8 cellular contexts compared by ENCODE assay signal in genomic region chr6:167825759-167826229, GRCh38. TPM values are rescaled to one million over a fixed set of nuclear protein-coding genes. Genes with fewer than 3 reads are reported as not detected.
DNase-seq lines count a peak whose midpoint lies in the region; ATAC-seq, FAIRE-seq and TF ChIP-seq lines count a peak whose summit lies in the region.

No MANE protein-coding gene starts in this region.

- no peaks in the 10 kb centered on the region for H3K9me3 ChIP-seq in breast epithelium
- H3K9me3 ChIP-seq in keratinocyte (ENCODE audit: control insufficient read depth, low read depth, low read length): no peaks in the 10 kb centered on the region

- peaks cover 30% of the 10 kb centered on the region for H3K79me2 ChIP-seq in keratinocyte (ENCODE audit: control insufficient read depth, insufficient read depth, low read length)

- H3K4me3 ChIP-seq in AG10803 (ENCODE audit: low read length): peak overlapping the region; percentile 73
- peak overlapping the region; percentile 61 to 86 (median 80) for H3K4me3 ChIP-seq in breast epithelium
- peak overlapping the region; percentile 79 to 96 (median 81) for H3K4me3 ChIP-seq in keratinocyte (ENCODE audit: control insufficient read depth in 2 of 3, extremely low read depth in 1 of 3, insufficient read depth in 2 of 3, low read depth in 1 of 3, low read length in 3 of 3)

- ATAC-seq in GM19438 (IDR thresholded peaks at IDR 0.05; ENCODE audit: low read depth, unreplicated experiment): peak; percentile 35

- peaks cover 3% of the 10 kb centered on the region for H4K20me1 ChIP-seq in keratinocyte (ENCODE audit: control insufficient read depth, extremely low read depth, insufficient read depth, low read length)

- dilution Hi-C loops in keratinocyte (cut with MboI; ENCODE audit: extremely low pct_ligation_motif_present, low sequenced_read_pairs): no loop called here

- H3K27ac ChIP-seq in breast epithelium (peak overlapping the region; percentile 79 to 96), keratinocyte (ENCODE audit: control insufficient read depth, insufficient read depth, low read length) (peak overlapping the region; percentile 54)

- in situ Hi-C loops in GM13976 (cut with MboI; ENCODE audit: low sequenced_read_pairs, unreplicated experiment): no loop called here

- H3K4me1 ChIP-seq in breast epithelium (peaks cover 0 to 6% of the 10 kb centered on the region in 2 donors), keratinocyte (ENCODE audit: control insufficient read depth, extremely low read depth, insufficient read depth, low read length) (peaks cover 25% of the 10 kb centered on the region)

- H2AFZ ChIP-seq in keratinocyte (ENCODE audit: control insufficient read depth, low read length): peak overlapping the region; percentile 95

- no peak for TF ChIP-seq POLR2A in breast epithelium (IDR thresholded peaks at IDR 0.05)

- peak overlapping the region; percentile 89 for H3K4me2 ChIP-seq in keratinocyte (ENCODE audit: control insufficient read depth, extremely low read depth, insufficient read depth, low read depth, low read length)

- DNase-seq in AG10803 (ENCODE audit: low read depth): no peak
- DNase-seq in RPMI7951 (ENCODE audit: low read depth): peak; percentile 52
- peak; percentile 57 to 74 for DNase-seq in breast epithelium (ENCODE audit: low spot score in 2 of 2)
- DNase-seq in keratinocyte (ENCODE audit: low read depth, low spot score): no peak
- DNase-seq in stimulated activated CD4-positive, alpha-beta T cell treated with anti-CD3 and anti-CD28 coated beads, Interleukin-15, amount 100 ng/mL, for 24 hours: peak; percentile 57
- no peak for DNase-seq in midbrain (lab: John Stamatoyannopoulos, UW)
- DNase-seq in GM13976 (ENCODE audit: low spot score): no peak

- no peak for FAIRE-seq in keratinocyte (lab: Jason Lieb, UNC)

- H3K36me3 ChIP-seq in breast epithelium (no peaks in the 10 kb centered on the region), keratinocyte (ENCODE audit: control insufficient read depth in 2 of 2, extremely low read depth in 1 of 2, insufficient read depth in 2 of 2, low read length in 2 of 2) (no peaks in the 10 kb centered on the region)

- H3K9ac ChIP-seq in keratinocyte (ENCODE audit: control insufficient read depth, extremely low read depth, insufficient read depth, low read length): peak overlapping the region; percentile 74

- TF ChIP-seq CTCF in AG10803 (conservative IDR thresholded peaks at IDR 0.05; ENCODE audit: low read length): no peak
- no peak for TF ChIP-seq CTCF in breast epithelium (IDR thresholded peaks at IDR 0.05)
- peak in 1 of 3 experiments; percentile 38 for TF ChIP-seq CTCF in keratinocyte (optimal IDR thresholded peaks at IDR 0.05 in 1 of 3, IDR thresholded peaks at IDR 0.05 in 1 of 3, conservative IDR thresholded peaks at IDR 0.05 in 1 of 3; ENCODE audit: extremely low read depth in 1 of 3, insufficient read depth in 2 of 3, low read length in 3 of 3)
- no peak for TF ChIP-seq CTCF in GM13976 (IDR thresholded peaks at IDR 0.05; ENCODE audit: borderline replicate concordance, control extremely low read depth, extremely low read depth, insufficient read depth, missing control alignments)

- H3K27me3 ChIP-seq in breast epithelium (no peaks in the 10 kb centered on the region), keratinocyte (ENCODE audit: control insufficient read depth, extremely low read depth, insufficient read depth, low read length) (no peaks in the 10 kb centered on the region)

- no peaks in the 10 kb centered on the region for H3K9me1 ChIP-seq in keratinocyte (ENCODE audit: control insufficient read depth, extremely low read depth, insufficient read depth, low read length)

- intact Hi-C loops in breast epithelium (cut with DNase I; ENCODE audit: low total_unique reads): loop anchor here (2.0 kb wide), 1 partner anchor 91 kb away; no protein-coding TSS in a partner anchor

RNA-seq across cellular contexts. Expression of gene AFDN, which starts 0.9 kb away (rescaled TPM):
- 41.6 and 46.6 TPM in 2 replicates for total RNA-seq in RPMI7951 (2014; rRNA removed; shearing (Covaris generic))
- total RNA-seq in breast epithelium: 100 to 1,000 TPM in 2 of 3 donors, 10 to 100 TPM in 1; 93.1 to 292 (median 170) TPM
- 36.4 to 46.5 TPM (median 40.7 TPM) in 3 replicates for polyA plus RNA-seq in keratinocyte
- 289 TPM for polyA plus RNA-seq in keratinocyte (2011; ENCODE audit: low read depth)
- 23.4 and 24.1 TPM in 2 replicates for polyA plus RNA-seq in keratinocyte (2011; cell fraction: cytosol; rRNA removed)
- polyA plus RNA-seq in keratinocyte (2011; cell fraction: nucleus; rRNA removed): 96.3 and 122 TPM in 2 replicates
- 46.0 and 83.8 TPM in 2 replicates for polyA plus RNA-seq in keratinocyte (2012; ENCODE audit: low replicate concordance)
- 42.2 to 120 TPM (median 58.9 TPM) in 3 replicates for polyA minus RNA-seq in keratinocyte
- polyA minus RNA-seq in keratinocyte (2011; cell fraction: cytosol; rRNA and poly(A)+ RNA removed): 37.8 TPM
- 119 and 181 TPM in 2 replicates for polyA minus RNA-seq in keratinocyte (2011; cell fraction: nucleus; rRNA and poly(A)+ RNA removed)

Comparison
In these comparisons a context has a peak if more than half of its experiments do, and no peak if none do; other contexts are left out.
1. DNase-seq: peak in RPMI7951 (single experiment), breast epithelium (2 of 2) and stimulated activated CD4-positive, alpha-beta T cell treated with anti-CD3 and anti-CD28 coated beads, Interleukin-15, amount 100 ng/mL, for 24 hours (single experiment); none in AG10803 (single experiment), keratinocyte (single experiment), midbrain (single experiment) and GM13976 (single experiment).
2. Peak in every context shown above with its lines, with median percentiles within 50 percentile points of each other: H3K4me3 ChIP-seq.